ENCODE assay signal across 12 cellular contexts in the genomic region with DNA sequence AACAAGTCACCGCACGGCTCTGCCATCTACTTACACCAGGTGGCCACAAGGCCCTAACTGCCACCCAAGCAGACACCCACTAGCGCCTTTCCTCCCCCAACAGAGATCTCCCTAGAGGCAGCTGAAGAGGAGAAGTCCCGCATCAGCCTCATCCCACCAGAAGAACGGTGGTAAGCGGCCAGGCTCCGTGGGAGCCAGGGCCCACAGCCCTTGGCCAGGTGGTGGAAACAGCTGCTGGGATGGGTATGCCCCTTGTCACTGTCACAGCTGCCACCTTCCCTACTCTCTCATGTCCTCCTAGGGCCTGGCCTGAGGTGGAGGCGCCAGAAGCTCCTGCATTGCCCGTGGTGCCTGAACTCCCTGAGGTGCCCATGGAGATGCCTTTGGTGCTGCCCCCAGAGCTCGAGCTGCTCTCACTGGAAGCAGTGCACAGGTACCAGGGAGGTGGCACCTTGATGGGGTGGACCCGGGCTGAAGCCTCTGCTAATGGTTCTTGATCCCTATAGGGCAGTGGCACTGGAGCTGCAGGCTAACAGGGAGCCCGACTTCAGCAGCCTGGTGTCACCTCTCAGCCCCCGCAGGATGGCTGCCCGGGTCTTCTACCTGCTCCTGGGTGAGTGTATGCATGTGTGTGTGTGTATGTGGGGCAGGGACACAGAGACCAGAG. TPM values are rescaled to one million over a fixed set of nuclear protein-coding genes. Genes with fewer than 3 reads are reported as not detected.
DNase-seq lines count a peak whose midpoint lies in the region; ATAC-seq and TF ChIP-seq lines count a peak whose summit lies in the region.
"Had no signal": no experiment of that assay in that cellular context is flagged by ENCODE, and none has a peak within 500 bp of the region (broad histone marks: within the 10 kb centered on the region; RNA-seq: fewer than 3 reads in every experiment).

No MANE protein-coding gene starts in this region.

- no peak for TF ChIP-seq CTCF in type B pancreatic cell (conservative IDR thresholded peaks at IDR 0.05)

- peaks cover 52% of the 10 kb centered on the region for H3K36me3 Mint-ChIP-seq in activated naive CD4-positive, alpha-beta T cell treated with anti-CD3 and anti-CD28 coated beads, Interleukin-2, amount 10 ng/mL, durations not matched to agents 7 days and 5 days
- H3K36me3 Mint-ChIP-seq in type B pancreatic cell = peaks cover 10% of the 10 kb centered on the region

- no peak for ATAC-seq in HG02840 (IDR thresholded peaks at IDR 0.05; ENCODE audit: low FRiP score, unreplicated experiment)

- peaks cover 45 to 81% of the 10 kb centered on the region in 2 donors for H3K36me3 ChIP-seq in muscle layer of duodenum (ENCODE audit: control insufficient read depth in 1 of 2, insufficient read depth in 2 of 2, low read length in 2 of 2)

- no peak for DNase-seq in activated naive CD4-positive, alpha-beta T cell treated with anti-CD3 and anti-CD28 coated beads, Interleukin-2, amount 10 ng/mL, durations not matched to agents 7 days and 5 days
- no peak for DNase-seq in activated naive CD4-positive, alpha-beta T cell (lab: John Stamatoyannopoulos, UW)
- DNase-seq in caudate nucleus (lab: John Stamatoyannopoulos, UW) = no peak
- no peak for DNase-seq in type B pancreatic cell (ENCODE audit: extremely low spot score, unreplicated experiment)
- DNase-seq in Ammon's horn (ENCODE audit: low spot score) = no peak
- no peak for DNase-seq in activated effector memory CD4-positive, alpha-beta T cell treated with anti-CD3 and anti-CD28 coated beads, Interleukin-2, amount 50 U/mL, for 16 hours
- DNase-seq: NCI-H187 had no signal

- H3K4me1 ChIP-seq in muscle layer of duodenum (ENCODE audit: control insufficient read depth in 1 of 2, insufficient read depth in 2 of 2, low read length in 2 of 2) = peaks cover 0 to 3% of the 10 kb centered on the region in 2 donors
- H3K4me1 ChIP-seq: Peyer's patch had no signal

- no peaks in the 10 kb centered on the region for H3K27me3 Mint-ChIP-seq in activated naive CD4-positive, alpha-beta T cell treated with anti-CD3 and anti-CD28 coated beads, Interleukin-2, amount 10 ng/mL, durations not matched to agents 7 days and 5 days
- no peaks in the 10 kb centered on the region for H3K27me3 Mint-ChIP-seq in type B pancreatic cell

- H3K9me3 Mint-ChIP-seq in activated naive CD4-positive, alpha-beta T cell treated with anti-CD3 and anti-CD28 coated beads, Interleukin-2, amount 10 ng/mL, durations not matched to agents 7 days and 5 days = no peaks in the 10 kb centered on the region
- H3K9me3 Mint-ChIP-seq in type B pancreatic cell = no peaks in the 10 kb centered on the region

- no peak overlapping the region for H3K4me3 ChIP-seq in muscle layer of duodenum (ENCODE audit: low read depth in 1 of 2, low read length in 2 of 2)
- H3K4me3 ChIP-seq: Peyer's patch had no signal

- no peaks in the 10 kb centered on the region for H3K9me3 ChIP-seq in muscle layer of duodenum (ENCODE audit: control insufficient read depth in 1 of 2, low read length in 2 of 2)
- H3K9me3 ChIP-seq: Peyer's patch had no signal

- H3K27ac ChIP-seq in caudate nucleus (ENCODE audit: low read depth, low read length) (peak overlapping the region; percentile 79), muscle layer of duodenum (ENCODE audit: low read length) (peak overlapping the region; percentile 65)
- H3K27ac ChIP-seq: VCaP had no signal

- H3K27ac Mint-ChIP-seq in activated naive CD4-positive, alpha-beta T cell treated with anti-CD3 and anti-CD28 coated beads, Interleukin-2, amount 10 ng/mL, durations not matched to agents 7 days and 5 days = peak overlapping the region; percentile 52
- H3K27ac Mint-ChIP-seq in type B pancreatic cell = peak overlapping the region; percentile 87

- no peaks in the 10 kb centered on the region for H3K27me3 ChIP-seq in muscle layer of duodenum (ENCODE audit: low read depth, low read length)
- H3K27me3 ChIP-seq: Peyer's patch had no signal

- no peak overlapping the region for H3K4me3 Mint-ChIP-seq in activated naive CD4-positive, alpha-beta T cell treated with anti-CD3 and anti-CD28 coated beads, Interleukin-2, amount 10 ng/mL, durations not matched to agents 7 days and 5 days
- H3K4me3 Mint-ChIP-seq in type B pancreatic cell = peak overlapping the region; percentile 35

- CTCF ChIA-PET in activated naive CD4-positive, alpha-beta T cell treated with anti-CD3 and anti-CD28 coated beads, Interleukin-2, amount 10 ng/mL, durations not matched to agents 7 days and 5 days (lab: Charles Lee) = interaction anchor here (0.6 to 0.8 kb wide), 2 partner anchors 18 to 43 kb away, joined by 3 read pairs; partner anchors contain the start of genes IRF9 and PSME1

- peaks cover 6% of the 10 kb centered on the region for H3K4me1 Mint-ChIP-seq in activated naive CD4-positive, alpha-beta T cell treated with anti-CD3 and anti-CD28 coated beads, Interleukin-2, amount 10 ng/mL, durations not matched to agents 7 days and 5 days
- peaks cover 13% of the 10 kb centered on the region for H3K4me1 Mint-ChIP-seq in type B pancreatic cell (ENCODE audit: unreplicated experiment)

RNA-seq across cellular contexts. Expression of gene REC8, which starts 7.5 kb away (rescaled TPM):
- 84.2 and 221 TPM in 2 replicates for total RNA-seq in type B pancreatic cell (ENCODE audit: low replicate concordance)

RNA-seq across cellular contexts. Expression of gene IPO4, which starts 9.2 kb away (rescaled TPM):
- total RNA-seq in type B pancreatic cell (ENCODE audit: low replicate concordance) = 49.0 and 67.1 TPM in 2 replicates

RNA-seq across cellular contexts. Expression of gene TM9SF1, which starts 15.8 kb away (rescaled TPM):
- total RNA-seq in type B pancreatic cell (ENCODE audit: low replicate concordance) = 50.5 and 60.7 TPM in 2 replicates

RNA-seq across cellular contexts. Expression of gene IRF9, which starts 18.4 kb away (rescaled TPM):
- 60.0 and 63.4 TPM in 2 replicates for total RNA-seq in type B pancreatic cell (ENCODE audit: low replicate concordance)

RNA-seq across cellular contexts. Expression of gene TSSK4, which starts 26.1 kb away (rescaled TPM):
- total RNA-seq in type B pancreatic cell (ENCODE audit: low replicate concordance) = 0.48 and 0.53 TPM in 2 replicates
- total RNA-seq: osteocyte had no signal
